11 cellular contexts compared by ENCODE assay signal in the genomic region with DNA sequence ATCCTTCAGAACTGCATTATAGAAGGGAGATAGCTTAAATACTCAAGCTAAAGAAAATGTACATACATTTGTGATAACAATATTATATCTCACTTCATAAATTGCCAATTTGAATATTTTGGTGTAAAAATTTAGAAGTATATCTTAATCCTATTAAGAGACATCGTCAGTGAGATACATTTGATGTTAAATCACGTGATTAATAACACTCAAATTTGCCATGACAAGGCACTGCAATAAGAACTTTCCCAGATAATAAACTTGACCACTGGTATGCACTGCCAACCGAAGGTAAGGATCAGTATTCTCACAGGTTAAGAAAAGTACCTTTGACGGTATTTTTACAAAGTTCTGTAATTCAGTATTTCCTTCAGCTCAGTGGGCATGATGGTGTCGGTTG.
"Had no signal": no experiment of that assay in that cellular context is flagged by ENCODE, and none has a peak within 500 bp of the region (broad histone marks: within the 10 kb centered on the region; RNA-seq: fewer than 3 reads in every experiment).

No MANE protein-coding gene starts in this region.

- ATAC-seq: GM23338, HCT116 had no signal

- H3K36me3 ChIP-seq: HAP-1 had no signal

- H3K9ac ChIP-seq: GM23248 had no signal

- H3K9me3 ChIP-seq: HAP-1 had no signal

- DNase-seq: GM23248, GOT3, H7, H9, HCEC 1CT, HFFc6 had no signal

- H3K27ac Mint-ChIP-seq: GM23338, H9, HFFc6 had no signal

- H3K27ac ChIP-seq: GM23248 had no signal

- H3K4me3 ChIP-seq: GM23248, GM23338, HAP-1 had no signal

- H3K4me3 Mint-ChIP-seq: GM23338, H9, HFFc6 had no signal

- H3K4me2 ChIP-seq: GM23338 had no signal

- H3K4me1 ChIP-seq: HAP-1 had no signal

- FAIRE-seq: H1, H54 had no signal

- H2AFZ ChIP-seq: GM23248, GM23338 had no signal
